Comparison of ENCODE assay signal across 21 cellular contexts in genomic region chr3:141375381-141376301, GRCh38. TPM values are rescaled to one million over a fixed set of nuclear protein-coding genes. Genes with fewer than 3 reads are reported as not detected.
DNase-seq lines count a peak whose midpoint lies in the region; ATAC-seq and TF ChIP-seq lines count a peak whose summit lies in the region.
"Had no signal": no experiment of that assay in that cellular context is flagged by ENCODE, and none has a peak within 500 bp of the region (broad histone marks: within the 10 kb centered on the region; RNA-seq: fewer than 3 reads in every experiment).

No MANE protein-coding gene starts in this region.

- peak; percentile 50 for TF ChIP-seq POLR2A in GM18505 (IDR thresholded peaks at IDR 0.05; ENCODE audit: borderline replicate concordance, extremely low read depth, insufficient read depth, insufficient read length)

- H3K4ac ChIP-seq in mesendoderm (ENCODE audit: low read depth, low read length): no peak overlapping the region

- peaks cover 23% of the 10 kb centered on the region for H3K4me1 Mint-ChIP-seq in activated CD4-positive, alpha-beta T cell treated with anti-CD3 and anti-CD28 coated beads, Interleukin-2, amount 10 ng/mL, durations not matched to agents 24 days and 14 days
- peaks cover 40% of the 10 kb centered on the region for H3K4me1 Mint-ChIP-seq in WTC11

- H3K4me1 ChIP-seq in mesendoderm (ENCODE audit: control insufficient read depth, low read depth, low read length) (peaks cover 3% of the 10 kb centered on the region), foreskin keratinocyte (peaks cover 12% of the 10 kb centered on the region), PC-9 (replicated peaks; ENCODE audit: insufficient read depth) (no peaks in the 10 kb centered on the region)

- no peak overlapping the region for H4K8ac ChIP-seq in mesendoderm (ENCODE audit: low read depth, low read length)

- ATAC-seq in GM18505 (IDR thresholded peaks at IDR 0.05; ENCODE audit: unreplicated experiment): no peak
- ATAC-seq in WTC11: peak; percentile 85
- no peak for ATAC-seq in GM21825 (IDR thresholded peaks at IDR 0.05; ENCODE audit: unreplicated experiment)
- no peak for ATAC-seq in foreskin keratinocyte
- ATAC-seq: HepG2; stimulated activated naive CD8-positive, alpha-beta T cell treated with anti-CD3 and anti-CD28 coated beads, Interleukin-15, amount 100 ng/mL, for 72 hours had no signal

- H3K9ac ChIP-seq in mesendoderm (ENCODE audit: low read length): no peak overlapping the region

- no peak overlapping the region for H3K23ac ChIP-seq in mesendoderm (ENCODE audit: low read length)

- H3K4me3 Mint-ChIP-seq in activated CD4-positive, alpha-beta T cell treated with anti-CD3 and anti-CD28 coated beads, Interleukin-2, amount 10 ng/mL, durations not matched to agents 24 days and 14 days: no peak overlapping the region
- no peak overlapping the region for H3K4me3 Mint-ChIP-seq in WTC11
- H3K4me3 Mint-ChIP-seq: CD14-positive monocyte, mesothelial cell of epicardium had no signal

- no peaks in the 10 kb centered on the region for H3K9me3 Mint-ChIP-seq in activated CD4-positive, alpha-beta T cell treated with anti-CD3 and anti-CD28 coated beads, Interleukin-2, amount 10 ng/mL, durations not matched to agents 24 days and 14 days
- peaks cover 17% of the 10 kb centered on the region for H3K9me3 Mint-ChIP-seq in WTC11
- H3K9me3 Mint-ChIP-seq: mesothelial cell of epicardium; stimulated activated naive CD8-positive, alpha-beta T cell treated with anti-CD3 and anti-CD28 coated beads, Interleukin-15, amount 100 ng/mL, for 72 hours had no signal

- H3K56ac ChIP-seq in mesendoderm (ENCODE audit: low read length): peak overlapping the region; percentile 3

- H2AK5ac ChIP-seq in mesendoderm (ENCODE audit: low read length): no peak overlapping the region

- H3K9me2 ChIP-seq in PC-9 (ENCODE audit: insufficient read depth): no peaks in the 10 kb centered on the region

- H2BK15ac ChIP-seq in mesendoderm (replicated peaks; ENCODE audit: low read depth): no peak overlapping the region

- CTCF ChIA-PET in WTC11 (lab: Charles Lee) (interaction anchor here (0.5 to 1.6 kb wide), 4 partner anchors 11 to 79 kb away, joined by 3 to 4 read pairs (median 3); no protein-coding TSS in a partner anchor), PC-9 (lab: Charles Lee) (no interaction called here)

- no peak overlapping the region for H4K5ac ChIP-seq in mesendoderm (ENCODE audit: low read length)

- no CpG with 5 or more reads among the region's 10 CpGs for WGBS in mesendoderm (ENCODE audit: extremely low coverage, insufficient coverage, low lambda C conversion rate)

- no peaks in the 10 kb centered on the region for H3K36me3 ChIP-seq in mesendoderm (ENCODE audit: control insufficient read depth, insufficient read depth, low read length)
- H3K36me3 ChIP-seq in PC-9 (ENCODE audit: low read depth): no peaks in the 10 kb centered on the region

- H3K79me2 ChIP-seq in mesendoderm (ENCODE audit: control insufficient read depth, insufficient read depth, low read length): no peaks in the 10 kb centered on the region
- H3K79me2 ChIP-seq in PC-9 (ENCODE audit: low read depth): no peaks in the 10 kb centered on the region

- H3K36me3 Mint-ChIP-seq in activated CD4-positive, alpha-beta T cell treated with anti-CD3 and anti-CD28 coated beads, Interleukin-2, amount 10 ng/mL, durations not matched to agents 24 days and 14 days (ENCODE audit: low read depth): no peaks in the 10 kb centered on the region
- H3K36me3 Mint-ChIP-seq in WTC11: peaks cover 2% of the 10 kb centered on the region; the same call in 1 of the 2 replicates
- H3K36me3 Mint-ChIP-seq: CD14-positive monocyte had no signal

- H3K4me3 ChIP-seq in mesendoderm (ENCODE audit: low read length) (no peak overlapping the region), PC-9 (no peak overlapping the region)

- H3K27ac ChIP-seq in mesendoderm (ENCODE audit: low read depth, low read length) (no peak overlapping the region), foreskin keratinocyte (no peak overlapping the region), PC-9 (no peak overlapping the region)

- H3K9me3 ChIP-seq in PC-9 (ENCODE audit: insufficient read depth, low read depth): no peaks in the 10 kb centered on the region

- H4K20me1 ChIP-seq in PC-9 (ENCODE audit: insufficient read depth): no peaks in the 10 kb centered on the region

- H2BK5ac ChIP-seq in mesendoderm (ENCODE audit: low read length): no peak overlapping the region

- no peak overlapping the region for H2AFZ ChIP-seq in PC-9

- intact Hi-C loops in activated CD4-positive, alpha-beta T cell treated with anti-CD3 and anti-CD28 coated beads, Interleukin-2, amount 10 ng/mL, durations not matched to agents 24 days and 14 days (cut with micrococcal nuclease): no loop called here
- intact Hi-C loops in PC-9 (cut with micrococcal nuclease; ENCODE audit: unreplicated experiment): no loop called here

- no peak overlapping the region for H3K4me2 ChIP-seq in mesendoderm (ENCODE audit: low read length)
- H3K4me2 ChIP-seq in PC-9: no peak overlapping the region

- peak overlapping the region; percentile 49 for H3K27ac Mint-ChIP-seq in activated CD4-positive, alpha-beta T cell treated with anti-CD3 and anti-CD28 coated beads, Interleukin-2, amount 10 ng/mL, durations not matched to agents 24 days and 14 days
- H3K27ac Mint-ChIP-seq in WTC11: no peak overlapping the region; the same call in 1 of the 2 replicates
- H3K27ac Mint-ChIP-seq: mesothelial cell of epicardium had no signal

- H3K27me3 ChIP-seq in mesendoderm (ENCODE audit: insufficient read depth, low read length, poor library complexity) (no peaks in the 10 kb centered on the region), foreskin keratinocyte (no peaks in the 10 kb centered on the region), PC-9 (ENCODE audit: insufficient read depth, low read depth) (no peaks in the 10 kb centered on the region)

- BruUV-seq in PC-9 (replicated peaks; lab: Mats Ljungman, UMichigan): no TSS peak

- POLR2A ChIA-PET in WTC11 (lab: Charles Lee) (no interaction called here), PC-9 (lab: Charles Lee; ENCODE audit: unreplicated experiment) (no interaction called here)

- peak; percentile 57 for DNase-seq in activated CD4-positive, alpha-beta T cell treated with anti-CD3 and anti-CD28 coated beads, Interleukin-2, amount 10 ng/mL, durations not matched to agents 24 days and 14 days
- DNase-seq in activated CD4-positive, alpha-beta T cell treated with anti-CD3 and anti-CD28 coated beads for 4 hours: no peak
- no peak for DNase-seq in WTC11 (ENCODE audit: low spot score)
- DNase-seq in mesendoderm: no peak
- no peak for DNase-seq in foreskin keratinocyte
- DNase-seq in PC-9: no peak
- DNase-seq: activated CD4-positive, alpha-beta T cell treated with anti-CD3 and anti-CD28 coated beads, Interleukin-2, amount 50 U/mL, for 48 hours; activated effector memory CD4-positive, alpha-beta T cell treated with anti-CD3 and anti-CD28 coated beads, Interleukin-2, amount 50 U/mL, for 16 hours; aorta; DMS79 treated with DMSO at 0.1 percent for 48 hours; foreskin melanocyte; MV-4-11; NCI-H1930; NCI-H446 treated with DMSO at 0.1 percent for 48 hours; SHP77 treated with DMSO at 0.1 percent for 48 hours; stimulated activated naive CD8-positive, alpha-beta T cell treated with anti-CD3 and anti-CD28 coated beads, Interleukin-15, amount 100 ng/mL, for 72 hours had no signal

- no peaks in the 10 kb centered on the region for H3F3A ChIP-seq in PC-9 (ENCODE audit: insufficient read depth, low read depth)

- H2BK120ac ChIP-seq in mesendoderm (ENCODE audit: low read depth, low read length): no peak overlapping the region

- TF ChIP-seq CTCF in WTC11 (IDR thresholded peaks at IDR 0.05) (no peak), foreskin keratinocyte (conservative IDR thresholded peaks at IDR 0.05) (no peak), PC-9 (conservative IDR thresholded peaks at IDR 0.05) (no peak)

- H3K18ac ChIP-seq in mesendoderm (ENCODE audit: low read length): no peak overlapping the region

- no peaks in the 10 kb centered on the region for H3K27me3 Mint-ChIP-seq in activated CD4-positive, alpha-beta T cell treated with anti-CD3 and anti-CD28 coated beads, Interleukin-2, amount 10 ng/mL, durations not matched to agents 24 days and 14 days
- H3K27me3 Mint-ChIP-seq in WTC11 (ENCODE audit: low read depth): no peaks in the 10 kb centered on the region; the same call in 1 of the 2 replicates
- H3K27me3 Mint-ChIP-seq: stimulated activated naive CD8-positive, alpha-beta T cell treated with anti-CD3 and anti-CD28 coated beads, Interleukin-15, amount 100 ng/mL, for 72 hours had no signal

- no peaks in the 10 kb centered on the region for H3K79me1 ChIP-seq in mesendoderm (ENCODE audit: low read length)

TF ChIP-seq in WTC11, 78 proteins besides CTCF, POLR2A, EP300 and RAD21 (continues in another document):
- TF ChIP-seq NFE2L1 (CRISPR knock-in tag; IDR thresholded peaks at IDR 0.05): no peak

RNA-seq across cellular contexts. Expression of gene ZBTB38, which starts 7.3 kb away (rescaled TPM):
- 14.5 and 17.8 TPM in 2 replicates for total RNA-seq in activated CD4-positive, alpha-beta T cell treated with anti-CD3 and anti-CD28 coated beads, Interleukin-2, amount 10 ng/mL, durations not matched to agents 24 days and 14 days
- total RNA-seq in WTC11 (2021): 10.5 to 12.3 TPM (median 11.6 TPM) in 3 replicates
- 20.8 TPM for polyA plus RNA-seq in mesendoderm (2013, experiment 1 of 2)
- 20.5 TPM for polyA plus RNA-seq in mesendoderm (2013, experiment 2 of 2)
- 58.0 and 59.5 TPM in 2 replicates for total RNA-seq in foreskin keratinocyte
- 5.0 and 5.8 TPM in 2 replicates for polyA plus RNA-seq in foreskin keratinocyte
- 18.5 and 21.8 TPM in 2 replicates for total RNA-seq in PC-9 (2021)
